19 cellular contexts compared by ENCODE assay signal in genomic region chr17:42125565-42125964, GRCh38. TPM values are rescaled to one million over a fixed set of nuclear protein-coding genes. Genes with fewer than 3 reads are reported as not detected.
"Had no signal": no experiment of that assay in that cellular context is flagged by ENCODE, and none has a peak within 500 bp of the region (broad histone marks: within the 10 kb centered on the region; RNA-seq: fewer than 3 reads in every experiment).

No MANE protein-coding gene starts in this region.

- ATAC-seq: HepG2 had no signal

- DNase-seq: IMR-90, Karpas-422, KG1, MG63, NCI-H1092, NCI-H1436, NCI-H187, NCI-H2029, NCI-H2081 treated with DMSO at 0.1 percent for 48 hours, NCI-H2171, NCI-H524, NCI-H526 treated with DMSO at 0.1 percent for 48 hours, NCI-H748 treated with DMSO at 0.1 percent for 48 hours, SHP77, SK-N-SH, SW 1271 had no signal

RNA-seq across cellular contexts. Expression of gene HSPB9, which starts 3.0 kb away (rescaled TPM):
- total RNA-seq: HT1080, IMR-90, SK-MEL-5 had no signal

RNA-seq across cellular contexts. Expression of gene ZNF385C, which starts 27.3 kb away (rescaled TPM):
- total RNA-seq: HT1080, IMR-90 had no signal
